ENCODE assay signal across 2 cellular contexts in the genomic region with DNA sequence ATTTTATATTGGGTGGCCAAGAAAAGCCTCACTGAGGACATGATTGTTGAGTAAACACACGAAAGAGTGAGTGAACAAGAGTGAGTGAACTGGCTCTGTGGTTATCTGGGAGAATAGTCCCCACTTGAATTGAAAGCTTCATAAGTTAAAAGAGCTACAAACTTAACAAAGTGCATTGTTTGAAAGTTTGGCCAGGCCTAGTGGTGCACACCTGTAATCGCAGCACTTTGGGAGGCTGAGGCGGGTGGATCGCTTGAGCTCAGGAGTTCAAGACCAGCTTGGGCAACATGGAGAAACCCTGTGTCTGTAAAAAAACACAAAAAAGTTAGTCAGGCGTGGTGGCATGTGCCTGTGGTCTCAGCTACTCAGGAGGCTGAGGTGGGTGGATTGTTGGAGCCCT.
TF ChIP-seq lines count a peak whose summit lies in the region.

No MANE protein-coding gene starts in this region.

TF ChIP-seq in GM23338, 12 proteins besides CTCF, POLR2A, EP300 and RAD21 (continues in another document):
- TF ChIP-seq EZH2 (IDR thresholded peaks at IDR 0.05; ENCODE audit: low read depth, unreplicated experiment) = no peak
- no peak for TF ChIP-seq ZNF331 (CRISPR knock-in tag; IDR thresholded peaks at IDR 0.05; ENCODE audit: low read depth)
- TF ChIP-seq, protein P1, sequence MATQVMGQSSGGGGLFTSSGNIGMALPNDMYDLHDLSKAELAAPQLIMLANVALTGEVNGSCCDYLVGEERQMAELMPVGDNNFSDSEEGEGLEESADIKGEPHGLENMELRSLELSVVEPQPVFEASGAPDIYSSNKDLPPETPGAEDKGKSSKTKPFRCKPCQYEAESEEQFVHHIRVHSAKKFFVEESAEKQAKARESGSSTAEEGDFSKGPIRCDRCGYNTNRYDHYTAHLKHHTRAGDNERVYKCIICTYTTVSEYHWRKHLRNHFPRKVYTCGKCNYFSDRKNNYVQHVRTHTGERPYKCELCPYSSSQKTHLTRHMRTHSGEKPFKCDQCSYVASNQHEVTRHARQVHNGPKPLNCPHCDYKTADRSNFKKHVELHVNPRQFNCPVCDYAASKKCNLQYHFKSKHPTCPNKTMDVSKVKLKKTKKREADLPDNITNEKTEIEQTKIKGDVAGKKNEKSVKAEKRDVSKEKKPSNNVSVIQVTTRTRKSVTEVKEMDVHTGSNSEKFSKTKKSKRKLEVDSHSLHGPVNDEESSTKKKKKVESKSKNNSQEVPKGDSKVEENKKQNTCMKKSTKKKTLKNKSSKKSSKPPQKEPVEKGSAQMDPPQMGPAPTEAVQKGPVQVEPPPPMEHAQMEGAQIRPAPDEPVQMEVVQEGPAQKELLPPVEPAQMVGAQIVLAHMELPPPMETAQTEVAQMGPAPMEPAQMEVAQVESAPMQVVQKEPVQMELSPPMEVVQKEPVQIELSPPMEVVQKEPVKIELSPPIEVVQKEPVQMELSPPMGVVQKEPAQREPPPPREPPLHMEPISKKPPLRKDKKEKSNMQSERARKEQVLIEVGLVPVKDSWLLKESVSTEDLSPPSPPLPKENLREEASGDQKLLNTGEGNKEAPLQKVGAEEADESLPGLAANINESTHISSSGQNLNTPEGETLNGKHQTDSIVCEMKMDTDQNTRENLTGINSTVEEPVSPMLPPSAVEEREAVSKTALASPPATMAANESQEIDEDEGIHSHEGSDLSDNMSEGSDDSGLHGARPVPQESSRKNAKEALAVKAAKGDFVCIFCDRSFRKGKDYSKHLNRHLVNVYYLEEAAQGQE (IDR thresholded peaks at IDR 0.05; ENCODE audit: unreplicated experiment) = no peak
- no peak for TF ChIP-seq CREB1 (CRISPR knock-in tag; IDR thresholded peaks at IDR 0.05; ENCODE audit: low read depth)
- no peak for TF ChIP-seq EZH2phosphoT487 (IDR thresholded peaks at IDR 0.05; ENCODE audit: unreplicated experiment)
- TF ChIP-seq NANOG (IDR thresholded peaks at IDR 0.05; ENCODE audit: borderline replicate concordance) = no peak
- no peak for TF ChIP-seq JUNB (IDR thresholded peaks at IDR 0.05; ENCODE audit: unreplicated experiment)
- no peak for TF ChIP-seq STAT1 (IDR thresholded peaks at IDR 0.05; ENCODE audit: unreplicated experiment)
- no peak for TF ChIP-seq POLR2AphosphoS5 (IDR thresholded peaks at IDR 0.05; ENCODE audit: low read depth)
- TF ChIP-seq, protein P2, sequence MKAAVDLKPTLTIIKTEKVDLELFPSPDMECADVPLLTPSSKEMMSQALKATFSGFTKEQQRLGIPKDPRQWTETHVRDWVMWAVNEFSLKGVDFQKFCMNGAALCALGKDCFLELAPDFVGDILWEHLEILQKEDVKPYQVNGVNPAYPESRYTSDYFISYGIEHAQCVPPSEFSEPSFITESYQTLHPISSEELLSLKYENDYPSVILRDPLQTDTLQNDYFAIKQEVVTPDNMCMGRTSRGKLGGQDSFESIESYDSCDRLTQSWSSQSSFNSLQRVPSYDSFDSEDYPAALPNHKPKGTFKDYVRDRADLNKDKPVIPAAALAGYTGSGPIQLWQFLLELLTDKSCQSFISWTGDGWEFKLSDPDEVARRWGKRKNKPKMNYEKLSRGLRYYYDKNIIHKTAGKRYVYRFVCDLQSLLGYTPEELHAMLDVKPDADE (IDR thresholded peaks at IDR 0.05) = no peak

TF ChIP-seq in H1, 55 proteins besides CTCF, POLR2A, EP300 and RAD21:
- TF ChIP-seq EGR1 (IDR thresholded peaks at IDR 0.05; ENCODE audit: borderline replicate concordance, low read depth, low read length) = no peak
- no peak for TF ChIP-seq BCL11A (IDR thresholded peaks at IDR 0.05; ENCODE audit: low read depth in 2 of 2, low read length in 2 of 2)
